Comparison of ENCODE assay signal across 19 cellular contexts in the genomic region with DNA sequence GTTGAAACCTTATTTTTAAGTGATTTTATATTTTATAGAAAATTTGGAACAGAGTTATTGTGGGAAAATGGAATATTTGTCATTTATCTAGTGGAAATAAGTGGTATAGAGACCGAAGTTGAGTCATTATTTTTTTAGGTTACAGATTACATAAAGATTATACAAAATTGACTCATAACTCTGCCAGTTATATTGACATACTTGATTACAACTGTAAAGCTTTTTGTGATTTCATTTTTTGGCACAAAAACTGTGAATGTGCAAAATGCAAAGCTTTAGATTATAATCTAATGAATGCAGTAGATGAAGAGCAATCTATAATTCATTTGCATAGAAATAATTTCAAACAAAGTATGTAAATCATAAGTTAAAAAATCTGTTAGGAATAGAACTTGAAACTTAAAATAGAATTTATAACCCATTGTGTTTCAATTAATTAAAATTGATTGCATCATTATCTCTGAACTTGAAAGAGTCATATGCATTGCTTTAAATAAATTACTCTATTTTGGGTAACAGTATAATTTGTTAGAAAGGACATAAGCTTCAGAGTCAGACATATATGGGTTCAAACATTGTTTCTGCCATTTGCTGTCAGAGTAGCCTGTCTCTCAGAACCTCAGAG.
"Had no signal": no experiment of that assay in that cellular context is flagged by ENCODE, and none has a peak within 500 bp of the region (broad histone marks: within the 10 kb centered on the region; RNA-seq: fewer than 3 reads in every experiment).

No MANE protein-coding gene starts in this region.

- H3K9me3 ChIP-seq: SJCRH30 had no signal

- H3K4me1 ChIP-seq: SJCRH30 had no signal

- H3K27ac ChIP-seq: SJCRH30 had no signal

- H3K4me3 ChIP-seq: SJCRH30 had no signal

- DNase-seq: activated CD4-positive, alpha-beta T cell treated with anti-CD3 and anti-CD28 coated beads for 4 hours; activated CD8-positive, alpha-beta memory T cell treated with anti-CD3 and anti-CD28 coated beads, Interleukin-2, amount 50 U/mL, for 48 hours; activated CD8-positive, alpha-beta T cell treated with anti-CD3 and anti-CD28 coated beads, Interleukin-2, amount 10 ng/mL, durations not matched to agents 7 days and 5 days; activated T-cell treated with anti-CD3 and anti-CD28 coated beads, Interleukin-2, amount 50 U/mL, for 1 hour; aorta; Karpas-422; NCI-H1048; NCI-H146; NCI-H187 treated with DMSO at 0.1 percent for 48 hours; NCI-H2081 treated with DMSO at 0.1 percent for 48 hours; NCI-H526; NCI-H774; Right ventricle myocardium superior; RPMI8226; SJCRH30; SW 1271 had no signal

- H3K27me3 ChIP-seq: SJCRH30 had no signal

- H3K36me3 ChIP-seq: SJCRH30 had no signal

- ATAC-seq: activated CD4-positive, CD25-positive, alpha-beta regulatory T cell treated with anti-CD3 and anti-CD28 coated beads, Interleukin-2, amount 50 U/mL, for 24 hours; activated CD8-positive, alpha-beta T cell treated with anti-CD3 and anti-CD28 coated beads, Interleukin-2, amount 10 ng/mL, durations not matched to agents 7 days and 5 days; Panc1; SK-N-SH treated with all-trans-retinoic acid at 6 μM for 48 hours had no signal
